ENCODE assay signal across 1 cellular context in the genomic region with DNA sequence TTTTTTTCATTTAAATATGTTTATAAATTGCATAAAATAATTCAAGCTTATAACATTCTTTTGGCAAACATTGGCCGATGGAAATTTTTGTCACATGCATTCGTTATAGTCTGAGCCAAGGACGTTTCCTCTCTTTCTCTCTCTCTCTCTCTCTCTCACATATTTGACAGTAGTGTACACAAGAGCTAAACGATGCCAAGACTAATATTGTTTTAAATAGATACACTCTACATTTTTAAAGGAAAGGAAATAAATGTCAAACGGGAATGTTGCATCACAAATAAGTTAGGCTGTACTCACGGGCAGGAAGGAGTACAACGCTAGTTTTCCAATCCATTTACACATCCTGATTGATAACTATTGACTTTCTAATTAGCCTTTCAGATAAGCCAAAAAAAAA.
TF ChIP-seq lines count a peak whose summit lies in the region.

No MANE protein-coding gene starts in this region.

TF ChIP-seq in SK-N-SH treated with all-trans-retinoic acid at 6 μM for 48 hours, 23 proteins besides CTCF, POLR2A, EP300 and RAD21 (continued from another document):
- TF ChIP-seq, protein P1, sequence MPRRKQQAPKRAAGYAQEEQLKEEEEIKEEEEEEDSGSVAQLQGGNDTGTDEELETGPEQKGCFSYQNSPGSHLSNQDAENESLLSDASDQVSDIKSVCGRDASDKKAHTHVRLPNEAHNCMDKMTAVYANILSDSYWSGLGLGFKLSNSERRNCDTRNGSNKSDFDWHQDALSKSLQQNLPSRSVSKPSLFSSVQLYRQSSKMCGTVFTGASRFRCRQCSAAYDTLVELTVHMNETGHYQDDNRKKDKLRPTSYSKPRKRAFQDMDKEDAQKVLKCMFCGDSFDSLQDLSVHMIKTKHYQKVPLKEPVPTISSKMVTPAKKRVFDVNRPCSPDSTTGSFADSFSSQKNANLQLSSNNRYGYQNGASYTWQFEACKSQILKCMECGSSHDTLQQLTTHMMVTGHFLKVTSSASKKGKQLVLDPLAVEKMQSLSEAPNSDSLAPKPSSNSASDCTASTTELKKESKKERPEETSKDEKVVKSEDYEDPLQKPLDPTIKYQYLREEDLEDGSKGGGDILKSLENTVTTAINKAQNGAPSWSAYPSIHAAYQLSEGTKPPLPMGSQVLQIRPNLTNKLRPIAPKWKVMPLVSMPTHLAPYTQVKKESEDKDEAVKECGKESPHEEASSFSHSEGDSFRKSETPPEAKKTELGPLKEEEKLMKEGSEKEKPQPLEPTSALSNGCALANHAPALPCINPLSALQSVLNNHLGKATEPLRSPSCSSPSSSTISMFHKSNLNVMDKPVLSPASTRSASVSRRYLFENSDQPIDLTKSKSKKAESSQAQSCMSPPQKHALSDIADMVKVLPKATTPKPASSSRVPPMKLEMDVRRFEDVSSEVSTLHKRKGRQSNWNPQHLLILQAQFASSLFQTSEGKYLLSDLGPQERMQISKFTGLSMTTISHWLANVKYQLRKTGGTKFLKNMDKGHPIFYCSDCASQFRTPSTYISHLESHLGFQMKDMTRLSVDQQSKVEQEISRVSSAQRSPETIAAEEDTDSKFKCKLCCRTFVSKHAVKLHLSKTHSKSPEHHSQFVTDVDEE (CRISPR knock-in tag; IDR thresholded peaks at IDR 0.05), result no peak
- no peak for TF ChIP-seq ZC3H10 (CRISPR knock-in tag; IDR thresholded peaks at IDR 0.05)
- TF ChIP-seq, protein P2, sequence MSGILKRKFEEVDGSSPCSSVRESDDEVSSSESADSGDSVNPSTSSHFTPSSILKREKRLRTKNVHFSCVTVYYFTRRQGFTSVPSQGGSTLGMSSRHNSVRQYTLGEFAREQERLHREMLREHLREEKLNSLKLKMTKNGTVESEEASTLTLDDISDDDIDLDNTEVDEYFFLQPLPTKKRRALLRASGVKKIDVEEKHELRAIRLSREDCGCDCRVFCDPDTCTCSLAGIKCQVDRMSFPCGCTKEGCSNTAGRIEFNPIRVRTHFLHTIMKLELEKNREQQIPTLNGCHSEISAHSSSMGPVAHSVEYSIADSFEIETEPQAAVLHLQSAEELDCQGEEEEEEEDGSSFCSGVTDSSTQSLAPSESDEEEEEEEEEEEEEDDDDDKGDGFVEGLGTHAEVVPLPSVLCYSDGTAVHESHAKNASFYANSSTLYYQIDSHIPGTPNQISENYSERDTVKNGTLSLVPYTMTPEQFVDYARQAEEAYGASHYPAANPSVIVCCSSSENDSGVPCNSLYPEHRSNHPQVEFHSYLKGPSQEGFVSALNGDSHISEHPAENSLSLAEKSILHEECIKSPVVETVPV (CRISPR knock-in tag; IDR thresholded peaks at IDR 0.05), result no peak
- no peak for TF ChIP-seq ESRRG (CRISPR knock-in tag; IDR thresholded peaks at IDR 0.05)
- no peak for TF ChIP-seq RARB (CRISPR knock-in tag; IDR thresholded peaks at IDR 0.05)
- TF ChIP-seq, protein P3, sequence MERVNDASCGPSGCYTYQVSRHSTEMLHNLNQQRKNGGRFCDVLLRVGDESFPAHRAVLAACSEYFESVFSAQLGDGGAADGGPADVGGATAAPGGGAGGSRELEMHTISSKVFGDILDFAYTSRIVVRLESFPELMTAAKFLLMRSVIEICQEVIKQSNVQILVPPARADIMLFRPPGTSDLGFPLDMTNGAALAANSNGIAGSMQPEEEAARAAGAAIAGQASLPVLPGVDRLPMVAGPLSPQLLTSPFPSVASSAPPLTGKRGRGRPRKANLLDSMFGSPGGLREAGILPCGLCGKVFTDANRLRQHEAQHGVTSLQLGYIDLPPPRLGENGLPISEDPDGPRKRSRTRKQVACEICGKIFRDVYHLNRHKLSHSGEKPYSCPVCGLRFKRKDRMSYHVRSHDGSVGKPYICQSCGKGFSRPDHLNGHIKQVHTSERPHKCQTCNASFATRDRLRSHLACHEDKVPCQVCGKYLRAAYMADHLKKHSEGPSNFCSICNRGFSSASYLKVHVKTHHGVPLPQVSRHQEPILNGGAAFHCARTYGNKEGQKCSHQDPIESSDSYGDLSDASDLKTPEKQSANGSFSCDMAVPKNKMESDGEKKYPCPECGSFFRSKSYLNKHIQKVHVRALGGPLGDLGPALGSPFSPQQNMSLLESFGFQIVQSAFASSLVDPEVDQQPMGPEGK (CRISPR knock-in tag; IDR thresholded peaks at IDR 0.05; ENCODE audit: borderline replicate concordance), result no peak
- no peak for TF ChIP-seq ZFP3 (CRISPR knock-in tag; IDR thresholded peaks at IDR 0.05)
- TF ChIP-seq GLIS3 (CRISPR knock-in tag; IDR thresholded peaks at IDR 0.05), result no peak
- TF ChIP-seq SNAI2 (CRISPR knock-in tag; IDR thresholded peaks at IDR 0.05), result no peak
